Comparison of ENCODE assay signal across 21 cellular contexts in the genomic region with DNA sequence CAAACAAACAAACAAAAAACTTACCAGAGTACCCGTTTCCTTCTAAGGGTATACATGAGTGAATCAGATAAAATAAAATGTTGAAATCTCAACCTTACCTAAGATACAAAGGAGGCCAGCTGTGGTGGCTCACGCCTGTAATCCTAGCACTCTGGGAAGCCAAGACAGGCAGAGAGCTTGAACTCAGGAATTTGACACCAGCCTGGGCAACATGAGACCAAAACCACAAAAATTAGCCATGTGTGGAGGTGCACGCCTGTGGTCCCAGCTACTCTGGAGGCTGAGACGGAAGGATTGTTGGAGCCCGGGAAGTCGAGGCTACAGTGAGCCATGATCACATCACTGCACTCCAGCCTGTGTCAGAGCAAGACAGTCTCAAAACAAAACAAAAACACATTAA. TPM values are rescaled to one million over a fixed set of nuclear protein-coding genes. Genes with fewer than 3 reads are reported as not detected.
DNase-seq lines count a peak whose midpoint lies in the region; ATAC-seq and TF ChIP-seq lines count a peak whose summit lies in the region.
"Had no signal": no experiment of that assay in that cellular context is flagged by ENCODE, and none has a peak within 500 bp of the region (broad histone marks: within the 10 kb centered on the region; RNA-seq: fewer than 3 reads in every experiment).

No MANE protein-coding gene starts in this region.

- H3K4me3 Mint-ChIP-seq in MCF 10A (ENCODE audit: unreplicated experiment): no peak overlapping the region
- H3K4me3 Mint-ChIP-seq: CD8-positive, alpha-beta T cell had no signal

- no peaks in the 10 kb centered on the region for H3K4me1 Mint-ChIP-seq in MCF 10A (ENCODE audit: insufficient read depth, unreplicated experiment)

- peaks cover 97% of the 10 kb centered on the region for H3K36me3 Mint-ChIP-seq in MCF 10A (ENCODE audit: insufficient read depth, unreplicated experiment)

- no TSS peak for BruUV-seq in MCF 10A (replicated peaks; lab: Mats Ljungman, UMichigan)

- no peak for ATAC-seq in HG02852 (IDR thresholded peaks at IDR 0.05; ENCODE audit: unreplicated experiment)
- ATAC-seq: CD8-positive, alpha-beta T cell had no signal

- no peak overlapping the region for H3K4me3 ChIP-seq in choroid plexus epithelial cell (ENCODE audit: low read depth, low read length)

- no peaks in the 10 kb centered on the region for H3K9me3 Mint-ChIP-seq in MCF 10A (ENCODE audit: unreplicated experiment)
- H3K9me3 Mint-ChIP-seq: CD8-positive, alpha-beta T cell had no signal

- CTCF ChIA-PET in MCF 10A (lab: Yijun Ruan, JAX): no interaction called here

- no peak for TF ChIP-seq CTCF in choroid plexus epithelial cell (conservative IDR thresholded peaks at IDR 0.05; ENCODE audit: low read depth, low read length)
- TF ChIP-seq CTCF in MCF 10A (IDR thresholded peaks at IDR 0.05; ENCODE audit: unreplicated experiment): no peak

- DNase-seq in EH (ENCODE audit: low read depth) (peak; percentile 16), M059J (ENCODE audit: low read depth) (peak; percentile 28), choroid plexus epithelial cell (ENCODE audit: low read depth) (peak; percentile 63), myocyte (ENCODE audit: low read depth) (peak; percentile 53), MCF 10A (ENCODE audit: unreplicated experiment) (no peak), amygdala (lab: John Stamatoyannopoulos, UW) (no peak), NCI-H1694 (lab: John Stamatoyannopoulos, UW) (no peak)
- DNase-seq: AML-193; C1 segment of cervical spinal cord; CD8-positive, alpha-beta T cell; DMS153; GDM1; KG1; MV-4-11; NCI-H1417; NCI-H187 treated with DMSO at 0.1 percent for 48 hours; NCI-H345; NCI-H524; NCI-H774; NK-92 treated with Interleukin-12 subunit alpha and Interleukin-12 subunit beta, amount 100 ng/mL, for 24 hours had no signal

- intact Hi-C loops in MCF 10A (cut with micrococcal nuclease): no loop called here

- POLR2A ChIA-PET in MCF 10A (lab: Yijun Ruan, JAX): interaction anchor here (3.3 kb wide), 1 partner anchor 11 kb away, joined by 19 read pairs; the partner anchor contains the start of gene FAM219B

- no peaks in the 10 kb centered on the region for H3K27me3 Mint-ChIP-seq in MCF 10A (ENCODE audit: insufficient read depth, unreplicated experiment)

- no peak overlapping the region for H3K27ac Mint-ChIP-seq in MCF 10A (ENCODE audit: low read depth, unreplicated experiment)
- H3K27ac Mint-ChIP-seq: CD8-positive, alpha-beta T cell had no signal

RNA-seq across cellular contexts. Expression of gene FAM219B, which starts 11.0 kb away (rescaled TPM):
- total RNA-seq in M059J (2014; rRNA removed; shearing (Covaris generic)): 21.3 and 27.5 TPM in 2 replicates
- total RNA-seq in myocyte (111 and 113 TPM in 2 replicates), MCF 10A (2022) (62.9 and 68.4 TPM in 2 replicates)
- 73.0 TPM for polyA plus RNA-seq in myocyte (2012)

RNA-seq across cellular contexts. Expression of gene COX5A, which starts 20.2 kb away (rescaled TPM):
- 120 and 144 TPM in 2 replicates for total RNA-seq in M059J (2014; rRNA removed; shearing (Covaris generic))
- total RNA-seq in myocyte: 140 and 153 TPM in 2 replicates
- 229 TPM for polyA plus RNA-seq in myocyte (2012)
- total RNA-seq in MCF 10A (2022): 295 and 339 TPM in 2 replicates

RNA-seq across cellular contexts. Expression of gene MPI, which starts 27.8 kb away (rescaled TPM):
- total RNA-seq in M059J (2014; rRNA removed; shearing (Covaris generic)): 65.4 and 68.3 TPM in 2 replicates
- total RNA-seq in myocyte (334 and 342 TPM in 2 replicates), MCF 10A (2022) (30.8 and 31.4 TPM in 2 replicates)
- 90.3 TPM for polyA plus RNA-seq in myocyte (2012)

RNA-seq across cellular contexts. Expression of gene RPP25, which starts 38.9 kb away (rescaled TPM):
- total RNA-seq in M059J (2014; rRNA removed; shearing (Covaris generic)): 0.07 and 0.10 TPM in 2 replicates
- total RNA-seq in myocyte (2.6 and 3.2 TPM in 2 replicates), MCF 10A (2022) (0.17 TPM in 1 of 2 replicates, not detected in the other)
- polyA plus RNA-seq in myocyte (2012): 0.90 TPM

RNA-seq across cellular contexts. Expression of gene SCAMP2, which starts 44.5 kb away (rescaled TPM):
- 41.5 and 60.0 TPM in 2 replicates for total RNA-seq in M059J (2014; rRNA removed; shearing (Covaris generic))
- 59.2 and 77.2 TPM in 2 replicates for total RNA-seq in myocyte
- 106 TPM for polyA plus RNA-seq in myocyte (2012)
- total RNA-seq in MCF 10A (2022): 64.4 and 67.7 TPM in 2 replicates

Comparison
In these comparisons a context has a peak if more than half of its experiments do, and no peak if none do; other contexts are left out.
1. DNase-seq: peak in EH (single experiment), M059J (single experiment), choroid plexus epithelial cell (single experiment) and myocyte (single experiment); none in MCF 10A (single experiment), amygdala (0 of 56) and NCI-H1694 (single experiment).